In the genomic region with DNA sequence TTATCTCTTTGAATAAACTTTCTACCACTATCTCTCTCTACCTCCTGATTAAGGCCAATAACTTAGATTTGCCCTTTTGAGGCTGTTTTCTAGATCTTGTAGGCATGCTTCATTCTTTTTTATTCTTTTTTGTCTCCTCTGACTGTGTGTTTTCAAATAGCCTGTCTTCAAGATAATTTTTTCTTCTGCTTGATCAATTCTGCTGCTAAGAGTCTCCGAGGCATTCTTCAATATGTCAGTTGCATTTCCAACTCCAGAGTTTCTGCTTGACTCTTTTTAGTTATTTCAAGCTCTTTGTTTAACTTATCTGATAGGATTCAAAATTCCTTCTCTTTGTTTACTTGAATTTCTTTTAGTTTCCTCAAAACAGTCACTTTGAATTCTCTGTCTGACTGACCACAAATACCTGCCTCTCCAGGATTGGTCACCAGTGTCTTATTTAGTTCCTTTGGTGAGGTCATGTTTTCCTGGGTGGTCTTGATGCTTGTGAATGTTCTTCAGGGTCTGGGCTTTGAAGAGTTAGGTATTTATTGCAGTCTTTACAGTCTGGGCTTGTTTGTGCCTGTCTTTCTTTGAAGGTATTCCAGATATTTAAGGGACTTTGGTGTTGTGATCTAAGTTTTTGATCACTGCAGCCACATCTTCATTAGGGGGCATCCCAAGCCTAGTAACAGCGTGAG, we compare ENCODE assay signal across 18 cellular contexts.
DNase-seq lines count a peak whose midpoint lies in the region; TF ChIP-seq lines count a peak whose summit lies in the region.
"Had no signal": no experiment of that assay in that cellular context is flagged by ENCODE, and none has a peak within 500 bp of the region (broad histone marks: within the 10 kb centered on the region; RNA-seq: fewer than 3 reads in every experiment).

No MANE protein-coding gene starts in this region.

- no peak overlapping the region for H2AFZ ChIP-seq in trophoblast cell (ENCODE audit: insufficient read depth, low read length, poor library complexity)

- WGBS in trophoblast cell (ENCODE audit: extremely low coverage, insufficient coverage, insufficient read length), result no CpG with 5 or more reads among the region's 2 CpGs

- no peaks in the 10 kb centered on the region for H3K27me3 ChIP-seq in SJSA1 (replicated peaks)
- no peaks in the 10 kb centered on the region for H3K27me3 ChIP-seq in trophoblast cell (ENCODE audit: insufficient read depth, low read length)
- H3K27me3 ChIP-seq in SJCRH30, result no peaks in the 10 kb centered on the region
- H3K27me3 ChIP-seq in uterus, result no peaks in the 10 kb centered on the region
- H3K27me3 ChIP-seq: BLaER1 had no signal

- H4K12ac ChIP-seq in trophoblast cell (ENCODE audit: low read depth, low read length), result no peak overlapping the region

- H2BK12ac ChIP-seq in trophoblast cell (ENCODE audit: low read length), result no peak overlapping the region

- H3K9ac ChIP-seq in trophoblast cell (ENCODE audit: low read length), result no peak overlapping the region
- H3K9ac ChIP-seq: BLaER1 had no signal

- peak; percentile 8 for DNase-seq in H4 (ENCODE audit: low spot score)
- peak; percentile 63 to 78 for DNase-seq in SJSA1 (ENCODE audit: low read depth in 1 of 2, low spot score in 2 of 2)
- DNase-seq in islet precursor cell, result peak; percentile 79
- DNase-seq in trophoblast cell, result no peak
- no peak for DNase-seq in SJCRH30
- no peak for DNase-seq in Ammon's horn (ENCODE audit: low spot score)
- no peak for DNase-seq in uterus
- DNase-seq: Caco-2; CD4-positive, CD25-positive, alpha-beta regulatory T cell; CD8-positive, alpha-beta T cell; DMS153; DND-41; GDM1; GOT3; H7; HCEC 1CT had no signal

- H3K14ac ChIP-seq in trophoblast cell (ENCODE audit: low read length), result no peak overlapping the region

- H4K8ac ChIP-seq in trophoblast cell (ENCODE audit: low read depth, low read length), result no peak overlapping the region

- H3K4me2 ChIP-seq in trophoblast cell (ENCODE audit: low read length), result no peak overlapping the region
- H3K4me2 ChIP-seq: BLaER1 had no signal

- H3K79me2 ChIP-seq in trophoblast cell (ENCODE audit: control insufficient read depth, insufficient read depth, low read length, poor library complexity), result no peaks in the 10 kb centered on the region

- H2BK5ac ChIP-seq in trophoblast cell (ENCODE audit: low read depth, low read length, poor library complexity), result no peak overlapping the region

- no peak overlapping the region for H3K18ac ChIP-seq in trophoblast cell (ENCODE audit: low read length)

- no peak overlapping the region for H3K23ac ChIP-seq in trophoblast cell (ENCODE audit: low read length)

- H2AK5ac ChIP-seq in trophoblast cell (ENCODE audit: low read length), result no peak overlapping the region

- H3K9me3 ChIP-seq in SJSA1 (replicated peaks), result peaks cover 7% of the 10 kb centered on the region
- H3K9me3 ChIP-seq in trophoblast cell (ENCODE audit: insufficient read depth, low read depth, low read length), result no peaks in the 10 kb centered on the region
- H3K9me3 ChIP-seq in SJCRH30 (replicated peaks), result peaks cover 3% of the 10 kb centered on the region; the same call in 1 of the 2 replicates
- H3K9me3 ChIP-seq in uterus, result no peaks in the 10 kb centered on the region

- no peak overlapping the region for H2BK120ac ChIP-seq in trophoblast cell (ENCODE audit: insufficient read depth, low read length, poor library complexity)

- no peak for TF ChIP-seq CTCF in uterus (IDR thresholded peaks at IDR 0.05)

- no peak overlapping the region for H3K4ac ChIP-seq in trophoblast cell (ENCODE audit: low read depth, low read length)

- intact Hi-C loops in uterus (cut with DNase I; ENCODE audit: low total_unique reads), result no loop called here

- H3K4me3 ChIP-seq in SJSA1 (no peak overlapping the region), trophoblast cell (ENCODE audit: low read depth, low read length) (no peak overlapping the region), SJCRH30 (no peak overlapping the region), uterus (no peak overlapping the region)
- H3K4me3 ChIP-seq: BLaER1 had no signal

- peaks cover 28% of the 10 kb centered on the region for H3K4me1 ChIP-seq in SJSA1 (replicated peaks)
- peaks cover 10 to 11% of the 10 kb centered on the region in 2 experiments for H3K4me1 ChIP-seq in trophoblast cell (ENCODE audit: control insufficient read depth in 1 of 2, insufficient read depth in 2 of 2, low read length in 2 of 2)
- no peaks in the 10 kb centered on the region for H3K4me1 ChIP-seq in SJCRH30
- H3K4me1 ChIP-seq in uterus, result no peaks in the 10 kb centered on the region
- H3K4me1 ChIP-seq: BLaER1, Caco-2 had no signal

- no peak overlapping the region for H4K91ac ChIP-seq in trophoblast cell (ENCODE audit: low read depth, low read length)

- H3K36me3 ChIP-seq in SJSA1, result no peaks in the 10 kb centered on the region
- H3K36me3 ChIP-seq in trophoblast cell (ENCODE audit: control insufficient read depth in 1 of 2, insufficient read depth in 2 of 2, low read length in 2 of 2), result no peaks in the 10 kb centered on the region
- H3K36me3 ChIP-seq in SJCRH30, result no peaks in the 10 kb centered on the region
- H3K36me3 ChIP-seq in uterus, result no peaks in the 10 kb centered on the region
- H3K36me3 ChIP-seq: BLaER1 had no signal

- H3K79me1 ChIP-seq in trophoblast cell (ENCODE audit: low read length), result peaks cover 7% of the 10 kb centered on the region

- TF ChIP-seq POLR2A in uterus (IDR thresholded peaks at IDR 0.05), result no peak

- H3K27ac ChIP-seq in SJSA1 (peak overlapping the region; percentile 31), trophoblast cell (ENCODE audit: low read depth, low read length) (peak overlapping the region; percentile 78), SJCRH30 (no peak overlapping the region), uterus (no peak overlapping the region)
- H3K27ac ChIP-seq: BLaER1, C4-2B had no signal

Comparison
In these comparisons a context has a peak if more than half of its experiments do, and no peak if none do; other contexts are left out.
1. DNase-seq: peak in H4 (single experiment), SJSA1 (2 of 2) and islet precursor cell (single experiment); none in trophoblast cell (0 of 2), SJCRH30 (0 of 2), Ammon's horn (single experiment) and uterus (0 of 2).
2. H3K27ac ChIP-seq: peak in SJSA1 (single experiment) and trophoblast cell (single experiment); none in SJCRH30 (single experiment) and uterus (0 of 2).